ENCODE assay signal across 8 cellular contexts in genomic region chr7:31051598-31052503, GRCh38.
A peak's percentile ranks its signal among the peaks of the same experiment; 100 is the strongest.
DNase-seq lines count a peak whose midpoint lies in the region; TF ChIP-seq lines count a peak whose summit lies in the region.

Gene ADCYAP1R1, plus strand, starts transcription at chr7:31052308. Its CDS starts 10,957 bp downstream, at chr7:31063265.

- peak within 1 kb of the TSS; percentile 76 for H3K27ac ChIP-seq in angular gyrus (ENCODE audit: low read depth, low read length)
- no peak within 1 kb of the TSS for H3K27ac ChIP-seq in stomach smooth muscle (ENCODE audit: low read length)

- H3K36me3 ChIP-seq in stomach smooth muscle (ENCODE audit: control insufficient read depth in 2 of 2, insufficient read depth in 2 of 2, low read length in 2 of 2) = no peaks in the 10 kb centered on the region

- no peak for TF ChIP-seq EP300 in Ishikawa (IDR thresholded peaks at IDR 0.05; ENCODE audit: borderline replicate concordance)

- H3K4me3 ChIP-seq in stomach smooth muscle (ENCODE audit: low read length in 2 of 2) = peak within 1 kb of the TSS; percentile 40 to 67

- no peaks in the 10 kb centered on the region for H3K9me3 ChIP-seq in stomach smooth muscle (ENCODE audit: control insufficient read depth in 2 of 2, low read length in 2 of 2)

- H3K9ac ChIP-seq in stomach smooth muscle (ENCODE audit: low read length in 2 of 2) = no peak within 1 kb of the TSS

- TF ChIP-seq RAD21 in Ishikawa (IDR thresholded peaks at IDR 0.05; ENCODE audit: low read depth) = no peak

- H3K4me1 ChIP-seq in stomach smooth muscle (ENCODE audit: control insufficient read depth, insufficient read depth, low read length) = peaks cover 20% of the 10 kb centered on the region

- peaks cover 27 to 36% of the 10 kb centered on the region in 2 donors for H3K27me3 ChIP-seq in stomach smooth muscle (ENCODE audit: control insufficient read depth in 1 of 2, insufficient read depth in 2 of 2, low read length in 2 of 2)

- DNase-seq in iPS-NIHi11 (ENCODE audit: low spot score) (peak; percentile 96), T-helper 1 cell (no peak), NOMO-1 (lab: John Stamatoyannopoulos, UW; ENCODE audit: unreplicated experiment in 2 of 2) (no peak), ACHN (no peak)
- DNase-seq in central memory CD4-positive, alpha-beta T cell = no peak

- in situ Hi-C loops in ACHN (cut with HindIII; ENCODE audit: low pct_ligation_motif_present, low pct_unique_long_range_greater_than_20kb, low sequenced_read_pairs) = no loop called here

TF ChIP-seq in Ishikawa, 13 proteins besides CTCF, POLR2A, EP300 and RAD21:
- no peak for TF ChIP-seq YY1 (IDR thresholded peaks at IDR 0.05; ENCODE audit: low read depth)
- TF ChIP-seq MAX (IDR thresholded peaks at IDR 0.05) = no peak
- TF ChIP-seq FOXM1 (IDR thresholded peaks at IDR 0.05; ENCODE audit: borderline replicate concordance, low read depth) = no peak
- TF ChIP-seq USF1 (IDR thresholded peaks at IDR 0.05) = no peak
- peak; percentile 74 for TF ChIP-seq ZBTB7A (IDR thresholded peaks at IDR 0.05; ENCODE audit: low read depth)
